In the genomic region with DNA sequence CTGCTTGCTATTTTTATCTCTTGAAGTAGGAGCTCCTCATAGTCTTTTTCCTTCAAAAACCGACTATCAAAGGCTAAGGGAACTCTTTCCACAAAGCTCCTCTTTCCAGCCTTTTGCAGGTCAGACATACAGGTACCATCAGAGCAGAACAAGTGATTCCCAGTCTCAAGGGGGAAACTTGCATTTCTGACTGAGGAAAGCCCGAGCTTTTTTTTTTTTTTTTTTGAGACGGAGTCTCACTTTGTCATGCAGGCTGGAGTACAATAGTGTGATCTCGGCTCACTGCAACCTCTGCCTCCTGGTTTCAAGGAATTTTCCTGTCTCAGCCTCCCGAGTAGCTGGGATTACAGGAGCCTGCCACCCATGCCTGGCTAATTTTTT, we compare ENCODE assay signal across 16 cellular contexts. TPM values are rescaled to one million over a fixed set of nuclear protein-coding genes. Genes with fewer than 3 reads are reported as not detected.
DNase-seq lines count a peak whose midpoint lies in the region; ATAC-seq and TF ChIP-seq lines count a peak whose summit lies in the region.
"Had no signal": no experiment of that assay in that cellular context is flagged by ENCODE, and none has a peak within 500 bp of the region (broad histone marks: within the 10 kb centered on the region; RNA-seq: fewer than 3 reads in every experiment).

No MANE protein-coding gene starts in this region.

- peaks cover 32% of the 10 kb centered on the region for H3K4me1 Mint-ChIP-seq in stimulated activated naive CD8-positive, alpha-beta T cell treated with anti-CD3 and anti-CD28 coated beads, Interleukin-15, Interleukin-2, amounts not matched to agents 100 ng/mL and 50 ng/mL, for 24 hours (ENCODE audit: low read depth)
- no peaks in the 10 kb centered on the region for H3K4me1 Mint-ChIP-seq in T-helper 17 cell
- peaks cover 17 to 31% of the 10 kb centered on the region in 2 donors for H3K4me1 Mint-ChIP-seq in stimulated activated naive B cell treated with anti-CD40 and anti-IgM and Interleukin-4, amounts not matched to agents 10 μg/mL and 1 μg/mL and 100 μg/mL, for 72 hours

- peaks cover 8% of the 10 kb centered on the region for H3K9me3 Mint-ChIP-seq in stimulated activated naive CD8-positive, alpha-beta T cell treated with anti-CD3 and anti-CD28 coated beads, Interleukin-15, Interleukin-2, amounts not matched to agents 100 ng/mL and 50 ng/mL, for 24 hours
- H3K9me3 Mint-ChIP-seq in stimulated activated naive B cell treated with anti-CD40 and anti-IgM and Interleukin-4, amounts not matched to agents 10 μg/mL and 1 μg/mL and 100 μg/mL, for 72 hours = peaks cover 6% of the 10 kb centered on the region in 2 donors
- H3K9me3 Mint-ChIP-seq: effector memory CD8-positive, alpha-beta T cell had no signal

- H3K36me3 Mint-ChIP-seq in stimulated activated naive CD8-positive, alpha-beta T cell treated with anti-CD3 and anti-CD28 coated beads, Interleukin-15, Interleukin-2, amounts not matched to agents 100 ng/mL and 50 ng/mL, for 24 hours (ENCODE audit: low read depth) = peaks cover 15% of the 10 kb centered on the region
- no peaks in the 10 kb centered on the region for H3K36me3 Mint-ChIP-seq in T-helper 17 cell (ENCODE audit: low read depth)
- peaks cover 67 to 75% of the 10 kb centered on the region in 2 donors for H3K36me3 Mint-ChIP-seq in stimulated activated naive B cell treated with anti-CD40 and anti-IgM and Interleukin-4, amounts not matched to agents 10 μg/mL and 1 μg/mL and 100 μg/mL, for 72 hours

- DNase-seq in stimulated activated naive CD8-positive, alpha-beta T cell treated with anti-CD3 and anti-CD28 coated beads, Interleukin-15, Interleukin-2, amounts not matched to agents 100 U/mL and 50 U/mL, for 24 hours = no peak
- DNase-seq in T-helper 17 cell (no peak), fibroblast of mammary gland (ENCODE audit: low read depth) (no peak), NCI-H187 treated with DMSO at 0.1 percent for 48 hours (lab: John Stamatoyannopoulos, UW) (no peak), cerebellar cortex (ENCODE audit: low spot score) (no peak)
- DNase-seq in stimulated activated naive B cell treated with anti-CD40 and anti-IgM and Interleukin-4, amounts not matched to agents 10 μg/mL and 1 μg/mL and 100 μg/mL, for 72 hours = no peak
- DNase-seq: BE2C; DMS79; effector memory CD8-positive, alpha-beta T cell; thyroid gland had no signal

- peak overlapping the region; percentile 88 for H3K27ac Mint-ChIP-seq in stimulated activated naive CD8-positive, alpha-beta T cell treated with anti-CD3 and anti-CD28 coated beads, Interleukin-15, Interleukin-2, amounts not matched to agents 100 ng/mL and 50 ng/mL, for 24 hours
- H3K27ac Mint-ChIP-seq in T-helper 17 cell = no peak overlapping the region
- H3K27ac Mint-ChIP-seq in stimulated activated naive B cell treated with anti-CD40 and anti-IgM and Interleukin-4, amounts not matched to agents 10 μg/mL and 1 μg/mL and 100 μg/mL, for 72 hours = peak overlapping the region; percentile 81
- H3K27ac Mint-ChIP-seq: effector memory CD8-positive, alpha-beta T cell had no signal

- no peak for ATAC-seq in stimulated activated naive CD8-positive, alpha-beta T cell treated with anti-CD3 and anti-CD28 coated beads, Interleukin-15, Interleukin-2, amounts not matched to agents 100 U/mL and 50 U/mL, for 24 hours
- peak; percentile 6 for ATAC-seq in T-helper 17 cell
- peak in 1 of 2 donors; percentile 5 for ATAC-seq in stimulated activated naive B cell treated with anti-CD40 and anti-IgM and Interleukin-4, amounts not matched to agents 10 μg/mL and 1 μg/mL and 100 μg/mL, for 72 hours (replicated peaks)
- no peak for ATAC-seq in GM18511 (IDR thresholded peaks at IDR 0.05; ENCODE audit: unreplicated experiment)
- ATAC-seq: body of pancreas, gastroesophageal sphincter had no signal

- TF ChIP-seq CTCF in fibroblast of mammary gland (conservative IDR thresholded peaks at IDR 0.05; ENCODE audit: control insufficient read depth, insufficient read depth, low read depth, low read length) = no peak

- no peaks in the 10 kb centered on the region for H3K27me3 Mint-ChIP-seq in stimulated activated naive CD8-positive, alpha-beta T cell treated with anti-CD3 and anti-CD28 coated beads, Interleukin-15, Interleukin-2, amounts not matched to agents 100 ng/mL and 50 ng/mL, for 24 hours
- H3K27me3 Mint-ChIP-seq in T-helper 17 cell = no peaks in the 10 kb centered on the region
- H3K27me3 Mint-ChIP-seq in stimulated activated naive B cell treated with anti-CD40 and anti-IgM and Interleukin-4, amounts not matched to agents 10 μg/mL and 1 μg/mL and 100 μg/mL, for 72 hours = no peaks in the 10 kb centered on the region

- peak overlapping the region; percentile 19 for H3K4me3 ChIP-seq in fibroblast of mammary gland (ENCODE audit: control insufficient read depth, low read depth, low read length)
- H3K4me3 ChIP-seq: body of pancreas, gastroesophageal sphincter, SK-N-MC, thyroid gland had no signal

- no peak overlapping the region for H3K4me3 Mint-ChIP-seq in stimulated activated naive CD8-positive, alpha-beta T cell treated with anti-CD3 and anti-CD28 coated beads, Interleukin-15, Interleukin-2, amounts not matched to agents 100 ng/mL and 50 ng/mL, for 24 hours
- no peak overlapping the region for H3K4me3 Mint-ChIP-seq in T-helper 17 cell
- peak overlapping the region in 1 of 2 donors; percentile 23 for H3K4me3 Mint-ChIP-seq in stimulated activated naive B cell treated with anti-CD40 and anti-IgM and Interleukin-4, amounts not matched to agents 10 μg/mL and 1 μg/mL and 100 μg/mL, for 72 hours
- H3K4me3 Mint-ChIP-seq: effector memory CD8-positive, alpha-beta T cell had no signal

- no peaks in the 10 kb centered on the region for H3K9me3 ChIP-seq in T-helper 17 cell (ENCODE audit: control insufficient read depth, low read length, poor library complexity, severe bottlenecking)
- H3K9me3 ChIP-seq: BE2C, body of pancreas, gastroesophageal sphincter, thyroid gland had no signal

RNA-seq across cellular contexts. Expression of gene RUBCNL, which starts 32.0 kb away (rescaled TPM):
- 1 to 10 TPM in 1 of 2 donors, under 1 TPM in 1; 0.13 to 5.8 TPM for total RNA-seq in T-helper 17 cell
- total RNA-seq: HepG2 had no signal
